In the genomic region with DNA sequence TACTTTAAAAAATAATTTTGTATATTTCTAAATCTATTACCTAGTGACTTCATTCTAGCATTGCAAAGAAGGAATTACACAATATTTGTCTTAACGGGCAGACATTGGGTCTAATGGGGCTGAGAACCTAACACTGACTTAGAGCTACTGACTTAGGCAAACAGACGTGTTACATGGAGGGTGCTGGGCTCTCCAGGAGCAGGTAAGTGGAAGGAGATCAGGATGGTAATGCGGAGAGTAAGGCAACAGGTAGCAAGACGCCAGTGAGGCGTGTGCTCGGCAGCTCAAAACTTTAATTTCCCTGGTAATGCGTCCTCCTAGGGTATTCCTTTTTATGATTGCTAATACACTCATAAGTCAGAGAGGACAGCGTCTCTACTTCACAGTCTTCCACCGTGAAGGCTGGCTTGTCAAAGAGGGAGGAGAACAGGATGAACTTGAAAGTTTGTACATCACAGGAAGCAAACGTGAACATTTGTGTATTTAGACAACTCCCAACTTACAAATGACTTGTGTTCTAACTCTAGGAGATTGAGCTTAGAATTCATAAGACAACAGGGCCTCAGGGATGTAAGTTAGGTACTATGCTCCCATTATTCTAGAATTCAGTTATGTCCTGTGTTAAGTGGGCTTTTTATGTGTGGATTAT, we compare ENCODE assay signal across 32 cellular contexts. TPM values are rescaled to one million over a fixed set of nuclear protein-coding genes. Genes with fewer than 3 reads are reported as not detected.
"Had no signal": no experiment of that assay in that cellular context is flagged by ENCODE, and none has a peak within 500 bp of the region (broad histone marks: within the 10 kb centered on the region; RNA-seq: fewer than 3 reads in every experiment).

No MANE protein-coding gene starts in this region.

- DNase-seq: effector CD4-positive, alpha-beta T cell; endodermal cell; heart left ventricle; hippocampal formation; left colon; mammary epithelial cell; naive thymus-derived CD4-positive, alpha-beta T cell; nephron progenitor cell; psoas muscle; spleen; stimulated activated CD4-positive, alpha-beta T cell treated with anti-CD3 and anti-CD28 coated beads, Interleukin-15, amount 100 ng/mL, for 24 hours; stimulated activated CD4-positive, alpha-beta T cell treated with anti-CD3 and anti-CD28 coated beads, Interleukin-1b, Interleukin-23, amount 100 ng/mL, for 48 hours; stimulated activated CD4-positive, alpha-beta T cell treated with anti-CD3 and anti-CD28 coated beads, Interleukin-4, amount 100 ng/mL, for 24 hours; testis; uterus had no signal

- H3K4me3 ChIP-seq: coronary artery, heart left ventricle, psoas muscle, spleen, testis, tibial nerve, uterus had no signal

- H3K27me3 ChIP-seq: testis, uterus had no signal

- H3K36me3 ChIP-seq: heart left ventricle, spleen, tibial nerve, uterus had no signal

- H3K4me1 ChIP-seq: parathyroid adenoma, psoas muscle, spleen, uterus had no signal

- H3K9me3 ChIP-seq: heart left ventricle, psoas muscle, spleen, testis, tibial nerve, uterus had no signal

- H3K27ac ChIP-seq: coronary artery, heart left ventricle, parathyroid adenoma, psoas muscle, spleen, testis, tibial nerve, uterus had no signal

- ATAC-seq: heart left ventricle; left colon; naive thymus-derived CD4-positive, alpha-beta T cell; psoas muscle; sciatic nerve; stimulated activated memory B cell treated with anti-CD40 and anti-IgM and Interleukin-4, amounts not matched to agents 10 μg/mL and 1 μg/mL and 100 μg/mL, for 72 hours had no signal

RNA-seq across cellular contexts. Expression of gene KRT28, which starts 4.6 kb away (rescaled TPM):
- total RNA-seq: dermis microvascular lymphatic vessel endothelial cell; endodermal cell; endothelial cell of umbilical vein; fibroblast of lung; frontal cortex; glomerular endothelial cell; heart left ventricle; kidney epithelial cell; left colon; liver; mammary epithelial cell; mesenteric fat pad; mononuclear cell; naive thymus-derived CD4-positive, alpha-beta T cell; omental fat pad; psoas muscle; sciatic nerve; skeletal muscle tissue; spleen; subcutaneous adipose tissue; tibial nerve; uterus had no signal

RNA-seq across cellular contexts. Expression of gene KRT27, which starts 12.8 kb away (rescaled TPM):
- total RNA-seq: dermis microvascular lymphatic vessel endothelial cell; endodermal cell; endothelial cell of umbilical vein; fibroblast of lung; frontal cortex; glomerular endothelial cell; heart left ventricle; kidney epithelial cell; liver; mammary epithelial cell; mesenteric fat pad; mononuclear cell; naive thymus-derived CD4-positive, alpha-beta T cell; omental fat pad; psoas muscle; skeletal muscle tissue; spleen; subcutaneous adipose tissue; tibial nerve; uterus had no signal

RNA-seq across cellular contexts. Expression of gene KRT26, which starts 23.1 kb away (rescaled TPM):
- total RNA-seq: dermis microvascular lymphatic vessel endothelial cell; endodermal cell; endothelial cell of umbilical vein; fibroblast of lung; frontal cortex; glomerular endothelial cell; heart left ventricle; kidney epithelial cell; left colon; liver; mammary epithelial cell; mesenteric fat pad; mononuclear cell; naive thymus-derived CD4-positive, alpha-beta T cell; omental fat pad; psoas muscle; sciatic nerve; skeletal muscle tissue; spleen; subcutaneous adipose tissue; tibial nerve; uterus had no signal

RNA-seq across cellular contexts. Expression of gene KRT25, which starts 40.0 kb away (rescaled TPM):
- total RNA-seq: dermis microvascular lymphatic vessel endothelial cell; endodermal cell; endothelial cell of umbilical vein; fibroblast of lung; frontal cortex; glomerular endothelial cell; heart left ventricle; kidney epithelial cell; left colon; liver; mammary epithelial cell; mesenteric fat pad; mononuclear cell; naive thymus-derived CD4-positive, alpha-beta T cell; omental fat pad; psoas muscle; sciatic nerve; skeletal muscle tissue; spleen; subcutaneous adipose tissue; uterus had no signal
